ENCODE assay signal across 9 cellular contexts in genomic region chr4:52861879-52862604, GRCh38. TPM values are rescaled to one million over a fixed set of nuclear protein-coding genes. Genes with fewer than 3 reads are reported as not detected.
DNase-seq lines count a peak whose midpoint lies in the region; ATAC-seq lines count a peak whose summit lies in the region.
"Had no signal": no experiment of that assay in that cellular context is flagged by ENCODE, and none has a peak within 500 bp of the region (broad histone marks: within the 10 kb centered on the region; RNA-seq: fewer than 3 reads in every experiment).

RASL11B (plus strand) TSS chr4:52862317; CDS start chr4:52862508, 191 bp downstream.

- H3K27ac ChIP-seq in layer of hippocampus (ENCODE audit: low read depth, low read length) = peak within 1 kb of the TSS; percentile 52

- H3K27me3 ChIP-seq in layer of hippocampus (ENCODE audit: control insufficient read depth, insufficient read depth, low read length) = no peaks in the 10 kb centered on the region

- DNase-seq in NCI-H524 (lab: John Stamatoyannopoulos, UW) (peak; percentile 78 to 81), NCI-H524 treated with DMSO at 0.1 percent for 48 hours (lab: John Stamatoyannopoulos, UW) (no peak), NCI-H2107 treated with DMSO at 0.1 percent for 48 hours (lab: John Stamatoyannopoulos, UW; ENCODE audit: unreplicated experiment) (peak; percentile 50), cerebellum (ENCODE audit: low spot score) (peak; percentile 96)
- DNase-seq in activated CD4-positive, alpha-beta T cell treated with anti-CD3 and anti-CD28 coated beads for 1 hour = peak; percentile 73
- peak; percentile 56 to 74 for DNase-seq in stimulated activated CD4-positive, alpha-beta T cell treated with anti-CD3 and anti-CD28 coated beads, Interleukin-15, amount 100 ng/mL, for 48 hours (ENCODE audit: low read depth in 2 of 2)
- DNase-seq: DND-41 had no signal

- ATAC-seq in HG02981 (IDR thresholded peaks at IDR 0.05; ENCODE audit: unreplicated experiment) = peak; percentile 99

RNA-seq across cellular contexts. Expression of gene RASL11B, which starts in this region (rescaled TPM):
- 6.0 TPM for total RNA-seq in cerebellum
